In genomic region chr19:47013041-47013517, GRCh38 we compare ENCODE assay signal across 8 cellular contexts. TPM values are rescaled to one million over a fixed set of nuclear protein-coding genes. Genes with fewer than 3 reads are reported as not detected.
DNase-seq lines count a peak whose midpoint lies in the region; ATAC-seq, FAIRE-seq and TF ChIP-seq lines count a peak whose summit lies in the region.

No MANE protein-coding gene starts in this region.

- no peaks in the 10 kb centered on the region for H3K79me2 ChIP-seq in endothelial cell of umbilical vein (ENCODE audit: control insufficient read depth, insufficient read depth, low read length)

- H3K36me3 ChIP-seq in CD4-positive, CD25-positive, alpha-beta regulatory T cell (ENCODE audit: control insufficient read depth, insufficient read depth, low read length) = no peaks in the 10 kb centered on the region
- H3K36me3 ChIP-seq in endothelial cell of umbilical vein (ENCODE audit: control insufficient read depth in 2 of 2, extremely low read depth in 1 of 2, insufficient read depth in 2 of 2, low read length in 2 of 2) (no peaks in the 10 kb centered on the region), mucosa of stomach (ENCODE audit: control insufficient read depth, insufficient read depth, low read length) (no peaks in the 10 kb centered on the region)

- H3K4me3 Mint-ChIP-seq in CD4-positive, CD25-positive, alpha-beta regulatory T cell = no peak overlapping the region
- no peak overlapping the region for H3K4me3 Mint-ChIP-seq in activated CD8-positive, alpha-beta memory T cell treated with anti-CD3 and anti-CD28 coated beads, Interleukin-2, amount 10 ng/mL, durations not matched to agents 7 days and 5 days

- dilution Hi-C loops in endothelial cell of umbilical vein (cut with MboI; ENCODE audit: extremely low pct_ligation_motif_present, low sequenced_read_pairs) = no loop called here

- H3K4me1 ChIP-seq in CD4-positive, CD25-positive, alpha-beta regulatory T cell (ENCODE audit: control insufficient read depth, insufficient read depth, low read length, poor library complexity, severe bottlenecking) = peaks cover 5% of the 10 kb centered on the region
- no peaks in the 10 kb centered on the region for H3K4me1 ChIP-seq in endothelial cell of umbilical vein (ENCODE audit: control insufficient read depth, extremely low read depth, insufficient read depth, low read length)
- H3K4me1 ChIP-seq in mucosa of stomach (ENCODE audit: control insufficient read depth, insufficient read depth, low read length) = no peaks in the 10 kb centered on the region

- no peaks in the 10 kb centered on the region for H3K36me3 Mint-ChIP-seq in CD4-positive, CD25-positive, alpha-beta regulatory T cell
- no peaks in the 10 kb centered on the region for H3K36me3 Mint-ChIP-seq in activated CD8-positive, alpha-beta memory T cell treated with anti-CD3 and anti-CD28 coated beads, Interleukin-2, amount 10 ng/mL, durations not matched to agents 7 days and 5 days

- CTCF ChIA-PET in HEK293T (lab: Yijun Ruan, JAX) (interaction anchor here (0.6 to 1.9 kb wide), 12 partner anchors 11 to 237 kb away, joined by 3 to 11 read pairs (median 3); no protein-coding TSS in a partner anchor), endothelial cell of umbilical vein (lab: Charles Lee) (interaction anchor here (0.6 to 3.3 kb wide), 46 partner anchors 9 to 378 kb away, joined by 3 to 40 read pairs (median 4); partner anchors contain the start of genes AP2S1, SAE1 and ZC3H4)
- CTCF ChIA-PET in activated CD8-positive, alpha-beta memory T cell treated with anti-CD3 and anti-CD28 coated beads, Interleukin-2, amount 10 ng/mL, durations not matched to agents 7 days and 5 days (lab: Charles Lee) = interaction anchor here (0.6 to 3.9 kb wide), 88 partner anchors 8 to 378 kb away, joined by 3 to 69 read pairs (median 5); partner anchors contain the start of genes AP2S1, ARHGAP35, CCDC9 and DACT3

- peak; percentile 78 to 81 for ATAC-seq in CD4-positive, CD25-positive, alpha-beta regulatory T cell (ENCODE audit: low read depth in 2 of 2)
- peak; percentile 76 for ATAC-seq in activated CD8-positive, alpha-beta memory T cell treated with anti-CD3 and anti-CD28 coated beads, Interleukin-2, amount 10 ng/mL, durations not matched to agents 7 days and 5 days
- no peak for ATAC-seq in HG03571 (IDR thresholded peaks at IDR 0.05; ENCODE audit: unreplicated experiment)

- H3K9ac ChIP-seq in endothelial cell of umbilical vein (replicated peaks; ENCODE audit: extremely low read depth, insufficient read depth, low read length) = no peak overlapping the region
- peak overlapping the region; percentile 13 for H3K9ac ChIP-seq in mucosa of stomach (ENCODE audit: low read length)

- H3K27ac Mint-ChIP-seq in CD4-positive, CD25-positive, alpha-beta regulatory T cell = peak overlapping the region in 2 of 3 donors; percentile 44 to 72
- no peak overlapping the region for H3K27ac Mint-ChIP-seq in activated CD8-positive, alpha-beta memory T cell treated with anti-CD3 and anti-CD28 coated beads, Interleukin-2, amount 10 ng/mL, durations not matched to agents 7 days and 5 days

- POLR2A ChIA-PET in HEK293T (lab: Yijun Ruan, JAX) (interaction anchor here (1.1 to 2.0 kb wide), 2 partner anchors 35 to 100 kb away, joined by 5 to 12 read pairs; partner anchors contain the start of gene ZC3H4), endothelial cell of umbilical vein (lab: Charles Lee) (interaction anchor here (0.5 to 0.7 kb wide), 2 partner anchors 15 to 243 kb away, joined by 4 read pairs; partner anchors contain the start of gene CCDC9)

- no peak for TF ChIP-seq POLR2A in endothelial cell of umbilical vein (IDR thresholded peaks at IDR 0.05; ENCODE audit: low read depth, low read length)

- H3K27me3 Mint-ChIP-seq in CD4-positive, CD25-positive, alpha-beta regulatory T cell = peaks cover 35% of the 10 kb centered on the region
- H3K27me3 Mint-ChIP-seq in activated CD8-positive, alpha-beta memory T cell treated with anti-CD3 and anti-CD28 coated beads, Interleukin-2, amount 10 ng/mL, durations not matched to agents 7 days and 5 days = peaks cover 16% of the 10 kb centered on the region

- no peaks in the 10 kb centered on the region for H3K9me1 ChIP-seq in endothelial cell of umbilical vein (replicated peaks; ENCODE audit: control insufficient read depth, extremely low read depth, insufficient read depth, low read length)

- H3K4me1 Mint-ChIP-seq in CD4-positive, CD25-positive, alpha-beta regulatory T cell = peaks cover 5 to 10% (median 7%) of the 10 kb centered on the region in 4 donors
- H3K4me1 Mint-ChIP-seq in activated CD8-positive, alpha-beta memory T cell treated with anti-CD3 and anti-CD28 coated beads, Interleukin-2, amount 10 ng/mL, durations not matched to agents 7 days and 5 days = peaks cover 8% of the 10 kb centered on the region

- H3K9me3 ChIP-seq in CD4-positive, CD25-positive, alpha-beta regulatory T cell (ENCODE audit: control insufficient read depth in 2 of 2, low read length in 2 of 2) = no peaks in the 10 kb centered on the region
- H3K9me3 ChIP-seq in endothelial cell of umbilical vein (replicated peaks; ENCODE audit: control insufficient read depth, insufficient read depth, low read length) (no peaks in the 10 kb centered on the region), mucosa of stomach (ENCODE audit: control insufficient read depth, low read length) (no peaks in the 10 kb centered on the region)

- peak overlapping the region; percentile 87 for H2AFZ ChIP-seq in endothelial cell of umbilical vein (ENCODE audit: low read depth, low read length)

- BruUV-seq in endothelial cell of umbilical vein (replicated peaks; lab: Mats Ljungman, UMichigan) = no TSS peak

- no peaks in the 10 kb centered on the region for H4K20me1 ChIP-seq in endothelial cell of umbilical vein (replicated peaks; ENCODE audit: control insufficient read depth, extremely low read depth, insufficient read depth, low read length)

- no peak overlapping the region for H3K4me2 ChIP-seq in endothelial cell of umbilical vein (ENCODE audit: insufficient read depth, low read length)

- no peak overlapping the region for H3K27ac ChIP-seq in CD4-positive, CD25-positive, alpha-beta regulatory T cell (ENCODE audit: insufficient read depth, low read length, poor library complexity, severe bottlenecking)
- H3K27ac ChIP-seq in endothelial cell of umbilical vein (ENCODE audit: insufficient read depth, low read depth, low read length) = no peak overlapping the region

- peak; percentile 29 to 56 (median 52) for DNase-seq in CD4-positive, CD25-positive, alpha-beta regulatory T cell
- DNase-seq in HEK293T (ENCODE audit: extremely low spot score) = peak; percentile 89
- peak; percentile 81 for DNase-seq in NCI-H82 treated with DMSO at 0.1 percent for 48 hours (lab: John Stamatoyannopoulos, UW; ENCODE audit: unreplicated experiment)
- peak; percentile 69 for DNase-seq in activated CD8-positive, alpha-beta memory T cell treated with anti-CD3 and anti-CD28 coated beads, Interleukin-2, amount 10 ng/mL, durations not matched to agents 7 days and 5 days
- DNase-seq in endothelial cell of umbilical vein (ENCODE audit: low read depth, low spot score) = peak; percentile 66
- DNase-seq in stimulated activated CD8-positive, alpha-beta memory T cell treated with anti-CD3 and anti-CD28 coated beads, Interleukin-7, amount 100 ng/mL, for 48 hours (ENCODE audit: extremely low read depth in 1 of 2, low read depth in 1 of 2) = peak; percentile 13 to 25

- no peak overlapping the region for H3K4me3 ChIP-seq in CD4-positive, CD25-positive, alpha-beta regulatory T cell (ENCODE audit: low read depth, low read length)
- no peak overlapping the region for H3K4me3 ChIP-seq in endothelial cell of umbilical vein (replicated peaks in 1 of 3; ENCODE audit: insufficient read depth in 1 of 3, low read depth in 1 of 3, low read length in 3 of 3)
- no peak overlapping the region for H3K4me3 ChIP-seq in mucosa of stomach (ENCODE audit: low read length)

- H3K9me3 Mint-ChIP-seq in CD4-positive, CD25-positive, alpha-beta regulatory T cell = no peaks in the 10 kb centered on the region
- H3K9me3 Mint-ChIP-seq in activated CD8-positive, alpha-beta memory T cell treated with anti-CD3 and anti-CD28 coated beads, Interleukin-2, amount 10 ng/mL, durations not matched to agents 7 days and 5 days (ENCODE audit: low read depth) = no peaks in the 10 kb centered on the region

- intact Hi-C loops in endothelial cell of umbilical vein (cut with micrococcal nuclease) = loop anchor here (1.0 to 5.0 kb wide), 4 partner anchors 19 to 231 kb away; no protein-coding TSS in a partner anchor

- peak; percentile 98 to 99 for TF ChIP-seq CTCF in endothelial cell of umbilical vein (IDR thresholded peaks at IDR 0.05; ENCODE audit: extremely low read depth in 1 of 2, insufficient read depth in 1 of 2, low read depth in 1 of 2, low read length in 2 of 2)

- peak; percentile 94 for FAIRE-seq in endothelial cell of umbilical vein (lab: Jason Lieb, UNC)

- peaks cover 2% of the 10 kb centered on the region for H3K27me3 ChIP-seq in CD4-positive, CD25-positive, alpha-beta regulatory T cell (ENCODE audit: control insufficient read depth, insufficient read depth, low read length)
- H3K27me3 ChIP-seq in endothelial cell of umbilical vein (ENCODE audit: control insufficient read depth in 2 of 2, insufficient read depth in 2 of 2, low read length in 2 of 2) (no peaks in the 10 kb centered on the region), mucosa of stomach (ENCODE audit: control insufficient read depth, insufficient read depth, low read length) (peaks cover under 1% of the 10 kb centered on the region)

RNA-seq across cellular contexts. Expression of gene NPAS1, which starts 6.6 kb away (rescaled TPM):
- total RNA-seq in CD4-positive, CD25-positive, alpha-beta regulatory T cell = 1.5 TPM
- under 1 TPM in 1 of 4 donors, not detected in 3; 0.53 TPM for polyA plus RNA-seq in CD4-positive, CD25-positive, alpha-beta regulatory T cell
- under 1 TPM; 0.41 to 0.68 TPM for total RNA-seq in activated CD8-positive, alpha-beta memory T cell treated with anti-CD3 and anti-CD28 coated beads, Interleukin-2, amount 10 ng/mL, durations not matched to agents 7 days and 5 days
- 0.62 TPM in 1 of 2 replicates, not detected in the other for total RNA-seq in endothelial cell of umbilical vein
- 0.18 and 0.40 TPM in 2 replicates for polyA plus RNA-seq in endothelial cell of umbilical vein
- 0.13 and 0.24 TPM in 2 replicates for polyA plus RNA-seq in endothelial cell of umbilical vein (2011; cell fraction: cytosol; rRNA removed)
- 0.20 and 0.24 TPM in 2 replicates for polyA plus RNA-seq in endothelial cell of umbilical vein (2011; cell fraction: nucleus; rRNA removed)
- polyA plus RNA-seq in endothelial cell of umbilical vein (2012) = 0.20 and 0.67 TPM in 2 replicates
- not detected in 2 replicates for polyA minus RNA-seq in endothelial cell of umbilical vein
- polyA minus RNA-seq in endothelial cell of umbilical vein (2011; cell fraction: cytosol; rRNA and poly(A)+ RNA removed) = 1.5 TPM
- not detected in 2 replicates for polyA minus RNA-seq in endothelial cell of umbilical vein (2011; cell fraction: nucleus; rRNA and poly(A)+ RNA removed)

RNA-seq across cellular contexts. Expression of gene TMEM160, which starts 35.3 kb away (rescaled TPM):
- total RNA-seq in CD4-positive, CD25-positive, alpha-beta regulatory T cell = 27.4 TPM
- 100 to 1,000 TPM; 101 to 160 (median 144) TPM for polyA plus RNA-seq in CD4-positive, CD25-positive, alpha-beta regulatory T cell
- total RNA-seq in activated CD8-positive, alpha-beta memory T cell treated with anti-CD3 and anti-CD28 coated beads, Interleukin-2, amount 10 ng/mL, durations not matched to agents 7 days and 5 days = 10 to 100 TPM; 77.5 to 87.8 TPM
- total RNA-seq in endothelial cell of umbilical vein = 40.4 and 43.1 TPM in 2 replicates
- 79.9 and 103 TPM in 2 replicates for polyA plus RNA-seq in endothelial cell of umbilical vein
- polyA plus RNA-seq in endothelial cell of umbilical vein (2011; cell fraction: cytosol; rRNA removed) = 23.0 and 33.0 TPM in 2 replicates
- polyA plus RNA-seq in endothelial cell of umbilical vein (2011; cell fraction: nucleus; rRNA removed) = 7.4 and 9.2 TPM in 2 replicates
- 13.1 and 28.1 TPM in 2 replicates for polyA plus RNA-seq in endothelial cell of umbilical vein (2012)
- polyA minus RNA-seq in endothelial cell of umbilical vein = 3.7 and 4.3 TPM in 2 replicates
- 31.9 TPM for polyA minus RNA-seq in endothelial cell of umbilical vein (2011; cell fraction: cytosol; rRNA and poly(A)+ RNA removed)
- polyA minus RNA-seq in endothelial cell of umbilical vein (2011; cell fraction: nucleus; rRNA and poly(A)+ RNA removed) = 1.8 and 3.9 TPM in 2 replicates

Comparison
In these comparisons a context has a peak if more than half of its experiments do, and no peak if none do; other contexts are left out.
1. DNase-seq: peak in every context shown above with its lines; median percentile 89 in HEK293T; 81 in NCI-H82 treated with DMSO at 0.1 percent for 48 hours; 69 in activated CD8-positive, alpha-beta memory T cell treated with anti-CD3 and anti-CD28 coated beads, Interleukin-2, amount 10 ng/mL, durations not matched to agents 7 days and 5 days; 66 in endothelial cell of umbilical vein; 52 in CD4-positive, CD25-positive, alpha-beta regulatory T cell; 19 in stimulated activated CD8-positive, alpha-beta memory T cell treated with anti-CD3 and anti-CD28 coated beads, Interleukin-7, amount 100 ng/mL, for 48 hours.